15 cellular contexts compared by ENCODE assay signal in genomic region chr12:104602901-104603300, GRCh38.
A peak's percentile ranks its signal among the peaks of the same experiment; 100 is the strongest.
DNase-seq lines count a peak whose midpoint lies in the region; ATAC-seq and TF ChIP-seq lines count a peak whose summit lies in the region.
"Had no signal": no experiment of that assay in that cellular context is flagged by ENCODE, and none has a peak within 500 bp of the region (broad histone marks: within the 10 kb centered on the region; RNA-seq: fewer than 3 reads in every experiment).

No MANE protein-coding gene starts in this region.

- H3K4me1 Mint-ChIP-seq in CD14-positive monocyte: peaks cover 87% of the 10 kb centered on the region
- peaks cover 81% of the 10 kb centered on the region for H3K4me1 Mint-ChIP-seq in brain
- peaks cover 72 to 81% of the 10 kb centered on the region in 2 donors for H3K4me1 Mint-ChIP-seq in natural killer cell treated with Interleukin-12 subunit alpha and Interleukin-12 subunit beta and Interleukin-15 and Interleukin-18, amount 100 ng/mL, for 72 hours (ENCODE audit: low read depth in 2 of 2)

- H3K27ac Mint-ChIP-seq in CD14-positive monocyte (peak overlapping the region; percentile 95 to 99 (median 98)), brain (peak overlapping the region in 3 of 5 experiments; percentile 18 to 77 (median 51))
- peak overlapping the region; percentile 87 to 94 for H3K27ac Mint-ChIP-seq in natural killer cell treated with Interleukin-12 subunit alpha and Interleukin-12 subunit beta and Interleukin-15 and Interleukin-18, amount 100 ng/mL, for 72 hours

- peaks cover 61% of the 10 kb centered on the region for H3K36me3 ChIP-seq in KOPT-K1 (ENCODE audit: insufficient read depth, low read length)
- H3K36me3 ChIP-seq: gastrocnemius medialis, tibial artery had no signal

- H3K4me3 Mint-ChIP-seq in CD14-positive monocyte (no peak overlapping the region), brain (no peak overlapping the region)
- H3K4me3 Mint-ChIP-seq in natural killer cell treated with Interleukin-12 subunit alpha and Interleukin-12 subunit beta and Interleukin-15 and Interleukin-18, amount 100 ng/mL, for 72 hours: peak overlapping the region; percentile 68

- H3K9me3 Mint-ChIP-seq in CD14-positive monocyte (peaks cover 0 to 2% (median 0%) of the 10 kb centered on the region in 7 donors), brain (peaks cover 0 to 3% (median 0%) of the 10 kb centered on the region in 5 experiments)
- H3K9me3 Mint-ChIP-seq in natural killer cell treated with Interleukin-12 subunit alpha and Interleukin-12 subunit beta and Interleukin-15 and Interleukin-18, amount 100 ng/mL, for 72 hours: no peaks in the 10 kb centered on the region

- H3K9me3 ChIP-seq in KOPT-K1 (ENCODE audit: insufficient read depth, low read length, poor library complexity, severe bottlenecking): no peaks in the 10 kb centered on the region
- H3K9me3 ChIP-seq: gastrocnemius medialis, tibial artery had no signal

- H3K36me3 Mint-ChIP-seq in CD14-positive monocyte: peaks cover 41 to 45% of the 10 kb centered on the region in 2 donors
- H3K36me3 Mint-ChIP-seq in brain: peaks cover 6% of the 10 kb centered on the region
- peaks cover 5% of the 10 kb centered on the region for H3K36me3 Mint-ChIP-seq in natural killer cell treated with Interleukin-12 subunit alpha and Interleukin-12 subunit beta and Interleukin-15 and Interleukin-18, amount 100 ng/mL, for 72 hours

- intact Hi-C loops in CD14-positive monocyte (cut with micrococcal nuclease): loop anchor here (5.0 to 10.0 kb wide), 3 partner anchors 36 to 72 kb away; no protein-coding TSS in a partner anchor

- H3K27ac ChIP-seq in KOPT-K1 (ENCODE audit: low read depth, low read length, poor library complexity, severe bottlenecking): peak overlapping the region; percentile 93

- H3K27me3 Mint-ChIP-seq in CD14-positive monocyte (ENCODE audit: low read depth in 3 of 3) (peaks cover 0 to 4% (median 0%) of the 10 kb centered on the region in 3 donors), brain (no peaks in the 10 kb centered on the region)
- no peaks in the 10 kb centered on the region for H3K27me3 Mint-ChIP-seq in natural killer cell treated with Interleukin-12 subunit alpha and Interleukin-12 subunit beta and Interleukin-15 and Interleukin-18, amount 100 ng/mL, for 72 hours

- no peak for ATAC-seq in natural killer cell treated with Interleukin-12 subunit alpha and Interleukin-12 subunit beta and Interleukin-15 and Interleukin-18, amount 100 ng/mL, for 72 hours
- ATAC-seq in HG03457 (IDR thresholded peaks at IDR 0.05; ENCODE audit: unreplicated experiment) (no peak), GM18867 (IDR thresholded peaks at IDR 0.05; ENCODE audit: unreplicated experiment) (no peak), HG03354 (IDR thresholded peaks at IDR 0.05; ENCODE audit: poor library complexity, severe bottlenecking, unreplicated experiment) (no peak), GM21526 (IDR thresholded peaks at IDR 0.05; ENCODE audit: low FRiP score, unreplicated experiment) (no peak)
- ATAC-seq: gastrocnemius medialis, HepG2 had no signal

- TF ChIP-seq CTCF in CD14-positive monocyte (IDR thresholded peaks at IDR 0.05) (no peak), brain (conservative IDR thresholded peaks at IDR 0.05) (no peak)

- DNase-seq in CD14-positive monocyte (ENCODE audit: low spot score): no peak
- no peak for DNase-seq in natural killer cell treated with Interleukin-12 subunit alpha and Interleukin-12 subunit beta and Interleukin-15 and Interleukin-18, amount 100 ng/mL, for 72 hours (ENCODE audit: low spot score)
- DNase-seq: activated effector memory CD4-positive, alpha-beta T cell treated with anti-CD3 and anti-CD28 coated beads, Interleukin-2, amount 50 U/mL, for 16 hours; effector CD4-positive, alpha-beta T cell; gastrocnemius medialis; midbrain; NCI-H524 treated with DMSO at 0.1 percent for 48 hours; tibial artery had no signal
